In the genomic region with DNA sequence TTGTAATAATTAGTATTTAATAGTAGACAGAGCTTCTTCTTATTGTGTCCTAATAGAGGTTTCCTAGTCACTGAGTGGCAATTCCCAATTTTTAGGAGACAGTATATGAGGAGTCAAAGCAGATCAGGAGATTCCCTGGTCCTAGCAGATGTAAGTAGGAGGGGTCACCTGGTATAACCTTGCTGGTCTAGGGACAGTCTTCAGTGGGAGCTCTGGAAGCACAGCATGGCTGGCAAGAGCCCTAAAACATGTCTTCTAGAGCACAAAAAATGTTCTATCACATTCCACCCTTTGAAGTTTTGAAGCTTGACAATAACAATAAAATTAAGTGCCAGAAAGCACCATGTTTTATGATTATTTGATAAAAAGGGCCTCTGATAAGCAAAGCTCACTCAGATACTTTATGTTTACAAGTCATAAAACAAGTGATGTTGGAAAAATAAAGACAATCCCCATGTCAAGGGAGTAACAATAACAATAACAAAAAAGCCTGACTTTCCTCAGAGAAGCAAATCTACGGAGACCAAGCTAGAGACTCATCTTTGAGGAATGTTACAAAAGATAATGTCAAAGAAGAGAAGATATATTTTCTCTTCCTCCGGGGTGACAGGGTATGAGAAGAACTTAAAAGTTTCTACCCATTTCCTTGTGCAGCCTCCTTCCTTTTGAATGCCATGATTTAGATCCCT, we compare ENCODE assay signal across 12 cellular contexts.
DNase-seq lines count a peak whose midpoint lies in the region; ATAC-seq and TF ChIP-seq lines count a peak whose summit lies in the region.
"Had no signal": no experiment of that assay in that cellular context is flagged by ENCODE, and none has a peak within 500 bp of the region (broad histone marks: within the 10 kb centered on the region; RNA-seq: fewer than 3 reads in every experiment).

No MANE protein-coding gene starts in this region.

- WGBS in stomach, 5 donors, result 39 to 73% (median 61%) methylated on average over 2 of the region's 2 CpGs
- 32 to 53% methylated on average over 2 of the region's 2 CpGs for WGBS in gastroesophageal sphincter (ENCODE audit: low coverage in 1 of 2), 2 donors

- H3K27ac ChIP-seq in stomach (peak overlapping the region in 3 of 5 donors; percentile 20 to 69 (median 38)), gastroesophageal sphincter (peak overlapping the region in 2 of 4 donors; percentile 36 to 44)
- H3K27ac ChIP-seq: epithelial cell of prostate, WERI-Rb-1 had no signal

- ATAC-seq in activated T-cell treated with anti-CD3 and anti-CD28 coated beads, Interleukin-2, amount 50 U/mL, for 72 hours (replicated peaks in 1 of 2), result no peak
- ATAC-seq in activated T-cell treated with anti-CD3 and anti-CD28 coated beads, Interleukin-2, amount 50 U/mL, for 4 hours, result no peak
- no peak for ATAC-seq in gastroesophageal sphincter

- TF ChIP-seq CTCF in stomach (IDR thresholded peaks at IDR 0.05), result no peak
- no peak for TF ChIP-seq CTCF in gastroesophageal sphincter (IDR thresholded peaks at IDR 0.05)

- CTCF ChIA-PET in activated CD4-positive, alpha-beta memory T cell treated with anti-CD3 and anti-CD28 coated beads for 36 hours (lab: Charles Lee), result no interaction called here

- H3K4me3 Mint-ChIP-seq in activated T-cell treated with anti-CD3 and anti-CD28 coated beads, Interleukin-2, amount 50 U/mL, for 72 hours, result no peak overlapping the region
- no peak overlapping the region for H3K4me3 Mint-ChIP-seq in activated T-cell treated with anti-CD3 and anti-CD28 coated beads, Interleukin-2, amount 50 U/mL, for 4 hours
- no peak overlapping the region for H3K4me3 Mint-ChIP-seq in activated CD4-positive, alpha-beta memory T cell treated with anti-CD3 and anti-CD28 coated beads for 36 hours

- no peaks in the 10 kb centered on the region for H3K36me3 ChIP-seq in stomach
- H3K36me3 ChIP-seq in gastroesophageal sphincter, result no peaks in the 10 kb centered on the region
- H3K36me3 ChIP-seq: WERI-Rb-1 had no signal

- H3K9me3 Mint-ChIP-seq in activated T-cell treated with anti-CD3 and anti-CD28 coated beads, Interleukin-2, amount 50 U/mL, for 72 hours, result peaks cover 2% of the 10 kb centered on the region in 2 donors
- no peaks in the 10 kb centered on the region for H3K9me3 Mint-ChIP-seq in activated T-cell treated with anti-CD3 and anti-CD28 coated beads, Interleukin-2, amount 50 U/mL, for 4 hours
- H3K9me3 Mint-ChIP-seq in activated CD4-positive, alpha-beta memory T cell treated with anti-CD3 and anti-CD28 coated beads for 36 hours, result peaks cover 2% of the 10 kb centered on the region

- no peak overlapping the region for H3K4me3 ChIP-seq in stomach
- H3K4me3 ChIP-seq in gastroesophageal sphincter, result no peak overlapping the region

- intact Hi-C loops in activated CD4-positive, alpha-beta memory T cell treated with anti-CD3 and anti-CD28 coated beads for 36 hours (cut with micrococcal nuclease), result no loop called here
- intact Hi-C loops in stomach (cut with DNase I; ENCODE audit: low total_unique reads), result no loop called here

- TF ChIP-seq EP300 in stomach (IDR thresholded peaks at IDR 0.05) (no peak), gastroesophageal sphincter (IDR thresholded peaks at IDR 0.05) (no peak)

- no peaks in the 10 kb centered on the region for H3K27me3 ChIP-seq in stomach
- no peaks in the 10 kb centered on the region for H3K27me3 ChIP-seq in gastroesophageal sphincter

- H3K27ac Mint-ChIP-seq in activated T-cell treated with anti-CD3 and anti-CD28 coated beads, Interleukin-2, amount 50 U/mL, for 72 hours, result peak overlapping the region; percentile 30
- H3K27ac Mint-ChIP-seq in activated CD4-positive, alpha-beta memory T cell treated with anti-CD3 and anti-CD28 coated beads for 36 hours, result peak overlapping the region; percentile 14

- TF ChIP-seq POLR2A in stomach (IDR thresholded peaks at IDR 0.05) (no peak), gastroesophageal sphincter (IDR thresholded peaks at IDR 0.05) (no peak)

- no peaks in the 10 kb centered on the region for H3K27me3 Mint-ChIP-seq in activated T-cell treated with anti-CD3 and anti-CD28 coated beads, Interleukin-2, amount 50 U/mL, for 72 hours (ENCODE audit: low read depth)
- H3K27me3 Mint-ChIP-seq in activated T-cell treated with anti-CD3 and anti-CD28 coated beads, Interleukin-2, amount 50 U/mL, for 4 hours (ENCODE audit: low read depth), result no peaks in the 10 kb centered on the region
- H3K27me3 Mint-ChIP-seq in activated CD4-positive, alpha-beta memory T cell treated with anti-CD3 and anti-CD28 coated beads for 36 hours, result no peaks in the 10 kb centered on the region

- H3K36me3 Mint-ChIP-seq in activated T-cell treated with anti-CD3 and anti-CD28 coated beads, Interleukin-2, amount 50 U/mL, for 72 hours (ENCODE audit: insufficient read depth in 2 of 2), result no peaks in the 10 kb centered on the region
- no peaks in the 10 kb centered on the region for H3K36me3 Mint-ChIP-seq in activated T-cell treated with anti-CD3 and anti-CD28 coated beads, Interleukin-2, amount 50 U/mL, for 4 hours (ENCODE audit: insufficient read depth)
- H3K36me3 Mint-ChIP-seq in activated CD4-positive, alpha-beta memory T cell treated with anti-CD3 and anti-CD28 coated beads for 36 hours, result no peaks in the 10 kb centered on the region

- POLR2A ChIA-PET in activated CD4-positive, alpha-beta memory T cell treated with anti-CD3 and anti-CD28 coated beads for 36 hours (lab: Charles Lee), result no interaction called here

- H3K9me3 ChIP-seq in stomach (no peaks in the 10 kb centered on the region), gastroesophageal sphincter (no peaks in the 10 kb centered on the region)

- no peak for DNase-seq in activated T-cell treated with anti-CD3 and anti-CD28 coated beads, Interleukin-2, amount 50 U/mL, for 72 hours
- no peak for DNase-seq in activated T-cell treated with anti-CD3 and anti-CD28 coated beads, Interleukin-2, amount 50 U/mL, for 4 hours
- no peak for DNase-seq in activated CD4-positive, alpha-beta memory T cell treated with anti-CD3 and anti-CD28 coated beads for 36 hours
- DNase-seq in iris pigment epithelial cell (ENCODE audit: low read depth), result peak; percentile 81
- DNase-seq in stomach, result no peak
- DNase-seq in GOT3 (lab: John Stamatoyannopoulos, UW), result no peak
- DNase-seq in NCI-H2171 treated with DMSO at 0.1 percent for 48 hours (lab: John Stamatoyannopoulos, UW), result no peak
- DNase-seq: ACHN, NCI-H2029, WERI-Rb-1 had no signal

- peaks cover 0 to under 1% (median 0%) of the 10 kb centered on the region in 4 donors for H3K4me1 ChIP-seq in stomach
- no peaks in the 10 kb centered on the region for H3K4me1 ChIP-seq in gastroesophageal sphincter

- H3K4me1 Mint-ChIP-seq in activated T-cell treated with anti-CD3 and anti-CD28 coated beads, Interleukin-2, amount 50 U/mL, for 72 hours (ENCODE audit: low read depth), result peaks cover 12% of the 10 kb centered on the region
- peaks cover 13% of the 10 kb centered on the region for H3K4me1 Mint-ChIP-seq in activated T-cell treated with anti-CD3 and anti-CD28 coated beads, Interleukin-2, amount 50 U/mL, for 4 hours (ENCODE audit: low read depth)
- peaks cover 9% of the 10 kb centered on the region for H3K4me1 Mint-ChIP-seq in activated CD4-positive, alpha-beta memory T cell treated with anti-CD3 and anti-CD28 coated beads for 36 hours (ENCODE audit: low read depth)
